Comparison of ENCODE assay signal across 1 cellular context in genomic region chr17:12730421-12730820, GRCh38.
TF ChIP-seq lines count a peak whose summit lies in the region.

No MANE protein-coding gene starts in this region.

TF ChIP-seq in H1, 55 proteins besides CTCF, POLR2A, EP300 and RAD21 (continued from another document):
- TF ChIP-seq ASH2L (IDR thresholded peaks at IDR 0.05; ENCODE audit: low read length), result no peak
- TF ChIP-seq TBP (IDR thresholded peaks at IDR 0.05; ENCODE audit: low read depth, low read length), result no peak
- no peak for TF ChIP-seq TAF1 (IDR thresholded peaks at IDR 0.05; ENCODE audit: low read depth, low read length)
- TF ChIP-seq POU5F1 (IDR thresholded peaks at IDR 0.05; ENCODE audit: low read depth, low read length), result no peak
- no peak for TF ChIP-seq USF2 (IDR thresholded peaks at IDR 0.05; ENCODE audit: low read length)
- no peak for TF ChIP-seq FOSL1 (IDR thresholded peaks at IDR 0.05; ENCODE audit: insufficient read depth, low read depth, low read length)
- no peak for TF ChIP-seq SP1 (IDR thresholded peaks at IDR 0.05; ENCODE audit: low read depth, low read length)
